In genomic region chr3:139389552-139390368, GRCh38 we compare ENCODE assay signal across 8 cellular contexts. TPM values are rescaled to one million over a fixed set of nuclear protein-coding genes. Genes with fewer than 3 reads are reported as not detected.
DNase-seq lines count a peak whose midpoint lies in the region; ATAC-seq and TF ChIP-seq lines count a peak whose summit lies in the region.

Gene COPB2 (minus strand): TSS chr3:139389647. CDS start chr3:139389550, 97 bp downstream.

- no peaks in the 10 kb centered on the region for H3K4me1 ChIP-seq in prostate gland (replicated peaks)
- no peaks in the 10 kb centered on the region for H3K4me1 ChIP-seq in urinary bladder (ENCODE audit: insufficient read depth)

- H3K27ac ChIP-seq in prostate gland (peak within 1 kb of the TSS; percentile 95 to 97), urinary bladder (ENCODE audit: low read depth) (peak within 1 kb of the TSS; percentile 85)

- H3K4me3 ChIP-seq in prostate gland (peak within 1 kb of the TSS; percentile 88 to 98), urinary bladder (ENCODE audit: low read depth, low read length) (peak within 1 kb of the TSS; percentile 80)

- peak; percentile 81 for TF ChIP-seq POLR2A in prostate gland (IDR thresholded peaks at IDR 0.05)

- ATAC-seq in GM18499 (IDR thresholded peaks at IDR 0.05; ENCODE audit: insufficient read depth, unreplicated experiment), result peak; percentile 95
- peak; percentile 97 for ATAC-seq in HG02943 (IDR thresholded peaks at IDR 0.05; ENCODE audit: low read depth, unreplicated experiment)
- peak; percentile 99 for ATAC-seq in left ventricle myocardium superior

- under 1% methylated on average over 52 of the region's 52 CpGs for WGBS in prostate gland
- WGBS in urinary bladder, result under 1% methylated on average over 52 of the region's 52 CpGs

- peak; percentile 91 for DNase-seq in NCI-H187 treated with DMSO at 0.1 percent for 48 hours (lab: John Stamatoyannopoulos, UW)
- peak; percentile 85 to 100 (median 98) for DNase-seq in anterior cingulate cortex (lab: John Stamatoyannopoulos, UW)
- peak; percentile 100 for DNase-seq in left ventricle myocardium superior
- peak; percentile 99 for DNase-seq in prostate gland (ENCODE audit: low spot score)

- H3K9me3 ChIP-seq in prostate gland, result no peaks in the 10 kb centered on the region

- H3K36me3 ChIP-seq in prostate gland (no peaks in the 10 kb centered on the region), urinary bladder (ENCODE audit: insufficient read depth) (no peaks in the 10 kb centered on the region)

- TF ChIP-seq CTCF in prostate gland (IDR thresholded peaks at IDR 0.05), result no peak

- intact Hi-C loops in T-helper 2 cell treated with Interferon-gamma antibody and Interleukin-4, amounts not matched to agents 100 ng/mL and 5 ng/mL, for 36 hours (cut with micrococcal nuclease), result loop anchor here (1.0 to 5.0 kb wide), 5 partner anchors 45 to 1552 kb away; partner anchors contain the start of genes CEP70, MRPS22, PIK3CB and SLC25A36
- intact Hi-C loops in left ventricle myocardium superior (cut with micrococcal nuclease) (no loop called here), prostate gland (cut with DNase I) (no loop called here)

- no peaks in the 10 kb centered on the region for H3K27me3 ChIP-seq in prostate gland (replicated peaks; ENCODE audit: insufficient read depth)

RNA-seq across cellular contexts. Expression of gene COPB2, which starts in this region (rescaled TPM):
- total RNA-seq in T-helper 2 cell treated with Interferon-gamma antibody and Interleukin-4, amounts not matched to agents 100 ng/mL and 5 ng/mL, for 36 hours, result 106 and 110 TPM in 2 replicates
- total RNA-seq in left ventricle myocardium superior, result 69.2 TPM
- 100 to 1,000 TPM in 1 of 2 donors, 10 to 100 TPM in 1; 76.5 to 137 TPM for total RNA-seq in prostate gland
- 157 TPM for total RNA-seq in urinary bladder
- 59.3 TPM for polyA plus RNA-seq in urinary bladder

Comparison
In these comparisons a context has a peak if more than half of its experiments do, and no peak if none do; other contexts are left out.
1. Peak in every context shown above with its lines: DNase-seq, ATAC-seq, H3K4me3 ChIP-seq and H3K27ac ChIP-seq.